Comparison of ENCODE assay signal across 9 cellular contexts in the genomic region with DNA sequence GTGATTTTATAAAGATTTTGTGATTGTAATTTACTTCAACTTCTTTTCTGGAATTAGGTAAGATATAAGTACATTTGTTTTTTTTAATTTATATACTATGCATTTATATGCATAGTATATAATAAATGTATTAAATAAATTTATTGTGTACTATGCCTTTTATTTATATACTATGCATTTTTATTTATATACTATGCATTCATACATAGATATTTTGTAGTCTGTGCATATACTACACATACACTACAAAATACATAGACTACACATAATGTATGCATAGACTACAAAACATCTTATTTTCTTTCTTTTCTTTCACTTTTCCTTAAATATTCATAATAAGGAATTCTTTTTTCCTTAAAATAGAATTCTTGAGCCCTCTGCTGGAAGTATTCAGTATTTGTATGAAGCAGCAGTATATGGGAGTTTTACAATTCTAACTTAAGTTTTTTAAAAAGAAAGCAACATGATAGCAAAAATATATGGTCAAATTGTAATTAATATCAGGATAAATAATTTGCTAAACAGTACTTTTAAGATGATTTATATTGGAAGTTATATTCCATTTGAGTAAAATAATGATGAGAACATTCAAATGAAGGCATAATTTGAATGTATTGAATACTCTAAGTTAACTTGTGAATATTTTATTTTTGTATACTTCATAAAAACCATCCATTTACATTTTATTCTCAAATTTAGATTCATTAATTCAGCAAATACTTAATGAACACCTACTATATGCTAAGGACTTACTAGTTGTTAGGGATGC.
DNase-seq lines count a peak whose midpoint lies in the region; ATAC-seq, FAIRE-seq and TF ChIP-seq lines count a peak whose summit lies in the region.
"Had no signal": no experiment of that assay in that cellular context is flagged by ENCODE, and none has a peak within 500 bp of the region (broad histone marks: within the 10 kb centered on the region; RNA-seq: fewer than 3 reads in every experiment).

No MANE protein-coding gene starts in this region.

- H2AK5ac ChIP-seq in mesenchymal stem cell (ENCODE audit: low read length, severe bottlenecking), result no peak overlapping the region

- H3K14ac ChIP-seq in mesenchymal stem cell (ENCODE audit: low read length in 2 of 2), result no peak overlapping the region

- peak; percentile 30 for DNase-seq in COLO829 (ENCODE audit: low spot score)
- peak; percentile 22 for DNase-seq in LoVo (ENCODE audit: low spot score)
- DNase-seq in K562 (ENCODE audit: extremely low read depth in 1 of 4, low spot score in 3 of 4), result peak in 1 of 4 experiments; percentile 16
- DNase-seq in mesenchymal stem cell, result peak; percentile 29
- DNase-seq in activated naive CD8-positive, alpha-beta T cell treated with anti-CD3 and anti-CD28 coated beads for 36 hours, result no peak
- DNase-seq in substantia nigra (lab: John Stamatoyannopoulos, UW), result no peak
- no peak for DNase-seq in SKM-1 (lab: John Stamatoyannopoulos, UW; ENCODE audit: unreplicated experiment)

- no peaks in the 10 kb centered on the region for H3K36me3 Mint-ChIP-seq in activated naive CD8-positive, alpha-beta T cell treated with anti-CD3 and anti-CD28 coated beads for 36 hours

- H3K27ac ChIP-seq in K562 (ENCODE audit: extremely low read depth, low read depth, low read length) (no peak overlapping the region), mesenchymal stem cell (ENCODE audit: low read length, poor library complexity, severe bottlenecking) (no peak overlapping the region), substantia nigra (ENCODE audit: low read depth, low read length, poor library complexity, severe bottlenecking) (no peak overlapping the region)
- H3K27ac ChIP-seq: SK-N-MC had no signal

- no peak overlapping the region for H4K8ac ChIP-seq in mesenchymal stem cell (ENCODE audit: low read length)

- H3K4me1 ChIP-seq in K562 (replicated peaks in 1 of 2; ENCODE audit: control insufficient read depth in 2 of 2, insufficient read depth in 2 of 2, low read length in 2 of 2), result no peaks in the 10 kb centered on the region
- H3K4me1 ChIP-seq in mesenchymal stem cell (ENCODE audit: control insufficient read depth, insufficient read depth, low read depth, low read length), result no peaks in the 10 kb centered on the region

- POLR2A ChIA-PET in K562 (lab: Yijun Ruan, JAX), result no interaction called here

- H2BK15ac ChIP-seq in mesenchymal stem cell (ENCODE audit: low read depth, poor library complexity, severe bottlenecking), result no peak overlapping the region

- TF ChIP-seq POLR2A in K562 (conservative IDR thresholded peaks at IDR 0.05), result no peak

- no peak overlapping the region for H2BK120ac ChIP-seq in mesenchymal stem cell (ENCODE audit: low read depth, low read length)

- peak in 2 of 3 experiments; percentile 18 to 68; a peak in 3 of 6 replicates for TF ChIP-seq CTCF in K562 (IDR thresholded peaks at IDR 0.05 in 2 of 3, conservative IDR thresholded peaks at IDR 0.05 in 1 of 3; ENCODE audit: insufficient read depth in 2 of 3, low read depth in 1 of 3, low read length in 3 of 3)

- H3K18ac ChIP-seq in mesenchymal stem cell (ENCODE audit: low read depth in 1 of 2, low read length in 2 of 2), result no peak overlapping the region

- no peak overlapping the region for H4K91ac ChIP-seq in mesenchymal stem cell (ENCODE audit: low read length)

- H3K4me3 Mint-ChIP-seq in activated naive CD8-positive, alpha-beta T cell treated with anti-CD3 and anti-CD28 coated beads for 36 hours, result no peak overlapping the region

- no peak overlapping the region for H2BK5ac ChIP-seq in mesenchymal stem cell (ENCODE audit: low read depth, low read length, poor library complexity, severe bottlenecking)

- peak; percentile 49 for FAIRE-seq in K562 (lab: Jason Lieb, UNC)

- no peaks in the 10 kb centered on the region for H3K9me3 ChIP-seq in K562 (replicated peaks; ENCODE audit: control insufficient read depth, insufficient read depth, low read depth, low read length)
- no peaks in the 10 kb centered on the region for H3K9me3 ChIP-seq in mesenchymal stem cell (ENCODE audit: control insufficient read depth, low read length)

- BruUV-seq in K562 (replicated peaks; lab: Mats Ljungman, UMichigan), result no TSS peak

- TF ChIP-seq EP300 in K562 (IDR thresholded peaks at IDR 0.05; ENCODE audit: low read length), result no peak

- H2BK12ac ChIP-seq in mesenchymal stem cell (ENCODE audit: low read length in 2 of 2), result no peak overlapping the region

- ATAC-seq in K562, result no peak; the same call in 2 of the 3 replicates
- ATAC-seq in HG02763 (IDR thresholded peaks at IDR 0.05; ENCODE audit: unreplicated experiment), result no peak

- H3K9ac ChIP-seq in K562 (ENCODE audit: insufficient read depth in 1 of 2, low read depth in 2 of 2, low read length in 2 of 2), result no peak overlapping the region
- no peak overlapping the region for H3K9ac ChIP-seq in mesenchymal stem cell (ENCODE audit: low read length)

- peak; percentile 83 to 92 for TF ChIP-seq RAD21 in K562 (CRISPR knock-in tag; conservative IDR thresholded peaks at IDR 0.05 in 1 of 2, IDR thresholded peaks at IDR 0.05 in 1 of 2)

- in situ Hi-C loops in K562 (cut with MboI), result loop anchor here (5.0 kb wide), 1 partner anchor 152 kb away; no protein-coding TSS in a partner anchor

- no peak overlapping the region for H2AFZ ChIP-seq in K562 (ENCODE audit: low read depth, low read length)
- no peak overlapping the region for H2AFZ ChIP-seq in mesenchymal stem cell (ENCODE audit: low read depth, low read length)

- H3K4ac ChIP-seq in mesenchymal stem cell (ENCODE audit: low read depth in 1 of 2, low read length in 2 of 2), result no peak overlapping the region

- H3K79me2 ChIP-seq in K562 (ENCODE audit: control insufficient read depth, insufficient read depth, low read length), result no peaks in the 10 kb centered on the region

- H3K9me3 Mint-ChIP-seq in activated naive CD8-positive, alpha-beta T cell treated with anti-CD3 and anti-CD28 coated beads for 36 hours, result no peaks in the 10 kb centered on the region

- H3K27me3 ChIP-seq in K562 (ENCODE audit: control insufficient read depth in 2 of 2, insufficient read depth in 2 of 2, low read length in 2 of 2) (peaks cover 0 to 4% of the 10 kb centered on the region in 2 experiments; a peak in 3 of 5 replicates), mesenchymal stem cell (ENCODE audit: control insufficient read depth in 1 of 2, insufficient read depth in 1 of 2, low read length in 2 of 2) (peaks cover 4 to 20% of the 10 kb centered on the region in 2 experiments)

- no peak overlapping the region for H3K23ac ChIP-seq in mesenchymal stem cell (ENCODE audit: low read length in 2 of 2)

- intact Hi-C loops in K562 (cut with micrococcal nuclease), result loop anchor here (1.0 to 10.0 kb wide), 4 partner anchors 155 to 1689 kb away; no protein-coding TSS in a partner anchor

- CTCF ChIA-PET in K562 (lab: Yijun Ruan, JAX; ENCODE audit: low intra/inter-chr PET ratio), result interaction anchor here (2.4 to 4.9 kb wide), 2 partner anchors 155 to 427 kb away, joined by 12 to 50 read pairs; a partner anchor contains a TSS

- no peak overlapping the region for H3K27ac Mint-ChIP-seq in activated naive CD8-positive, alpha-beta T cell treated with anti-CD3 and anti-CD28 coated beads for 36 hours

- H3K4me2 ChIP-seq in K562 (ENCODE audit: insufficient read depth, low read length) (no peak overlapping the region), mesenchymal stem cell (ENCODE audit: low read length, poor library complexity, severe bottlenecking) (no peak overlapping the region)

- no peaks in the 10 kb centered on the region for H3K9me1 ChIP-seq in K562 (ENCODE audit: control insufficient read depth, insufficient read depth, low read length)

- H3K36me3 ChIP-seq in K562 (ENCODE audit: control insufficient read depth, insufficient read depth, low read length) (no peaks in the 10 kb centered on the region), mesenchymal stem cell (ENCODE audit: control insufficient read depth in 1 of 2, insufficient read depth in 2 of 2, low read depth in 1 of 2, low read length in 2 of 2) (no peaks in the 10 kb centered on the region)

- H3K4me1 Mint-ChIP-seq in activated naive CD8-positive, alpha-beta T cell treated with anti-CD3 and anti-CD28 coated beads for 36 hours, result peaks cover 15% of the 10 kb centered on the region

- no peaks in the 10 kb centered on the region for H3K27me3 Mint-ChIP-seq in activated naive CD8-positive, alpha-beta T cell treated with anti-CD3 and anti-CD28 coated beads for 36 hours

- H3K4me3 ChIP-seq in K562 (no peak overlapping the region), mesenchymal stem cell (ENCODE audit: insufficient read depth in 1 of 2, low read depth in 1 of 2, low read length in 2 of 2) (no peak overlapping the region)
- H3K4me3 ChIP-seq: SK-N-MC had no signal

- H4K20me1 ChIP-seq in K562 (replicated peaks; ENCODE audit: control insufficient read depth, insufficient read depth, low read length), result no peaks in the 10 kb centered on the region

- no peaks in the 10 kb centered on the region for H3K79me1 ChIP-seq in mesenchymal stem cell (replicated peaks; ENCODE audit: low read length, poor library complexity, severe bottlenecking)

TF ChIP-seq in K562, 482 proteins besides CTCF, POLR2A, EP300 and RAD21:
- TF ChIP-seq, protein P1, sequence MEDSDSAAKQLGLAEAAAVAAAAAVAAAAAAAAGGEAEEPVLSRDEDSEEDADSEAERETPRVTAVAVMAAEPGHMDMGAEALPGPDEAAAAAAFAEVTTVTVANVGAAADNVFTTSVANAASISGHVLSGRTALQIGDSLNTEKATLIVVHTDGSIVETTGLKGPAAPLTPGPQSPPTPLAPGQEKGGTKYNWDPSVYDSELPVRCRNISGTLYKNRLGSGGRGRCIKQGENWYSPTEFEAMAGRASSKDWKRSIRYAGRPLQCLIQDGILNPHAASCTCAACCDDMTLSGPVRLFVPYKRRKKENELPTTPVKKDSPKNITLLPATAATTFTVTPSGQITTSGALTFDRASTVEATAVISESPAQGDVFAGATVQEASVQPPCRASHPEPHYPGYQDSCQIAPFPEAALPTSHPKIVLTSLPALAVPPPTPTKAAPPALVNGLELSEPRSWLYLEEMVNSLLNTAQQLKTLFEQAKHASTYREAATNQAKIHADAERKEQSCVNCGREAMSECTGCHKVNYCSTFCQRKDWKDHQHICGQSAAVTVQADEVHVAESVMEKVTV (CRISPR knock-in tag; IDR thresholded peaks at IDR 0.05), result peak; percentile 85
- no peak for TF ChIP-seq NONO (IDR thresholded peaks at IDR 0.05; ENCODE audit: low read depth in 2 of 2, low read length in 1 of 2)
- no peak for TF ChIP-seq ZNF217 (CRISPR knock-in tag; IDR thresholded peaks at IDR 0.05)
- peak; percentile 34; the same call in 1 of the 2 replicates for TF ChIP-seq SMC3 (conservative IDR thresholded peaks at IDR 0.05; ENCODE audit: insufficient read depth, low read depth, low read length)
- no peak for TF ChIP-seq STAT5B (CRISPR knock-in tag; IDR thresholded peaks at IDR 0.05)
- no peak for TF ChIP-seq ZNF764 (CRISPR knock-in tag; IDR thresholded peaks at IDR 0.05; ENCODE audit: low read depth)
TF ChIP-seq in K562: peak in this region for 2.

Comparison
In these comparisons a context has a peak if more than half of its experiments do, and no peak if none do; other contexts are left out.
1. DNase-seq: peak in COLO829 (single experiment), LoVo (single experiment) and mesenchymal stem cell (single experiment); none in activated naive CD8-positive, alpha-beta T cell treated with anti-CD3 and anti-CD28 coated beads for 36 hours (single experiment), substantia nigra (0 of 49) and SKM-1 (single experiment).